Comparison of ENCODE assay signal across 14 cellular contexts in the genomic region with DNA sequence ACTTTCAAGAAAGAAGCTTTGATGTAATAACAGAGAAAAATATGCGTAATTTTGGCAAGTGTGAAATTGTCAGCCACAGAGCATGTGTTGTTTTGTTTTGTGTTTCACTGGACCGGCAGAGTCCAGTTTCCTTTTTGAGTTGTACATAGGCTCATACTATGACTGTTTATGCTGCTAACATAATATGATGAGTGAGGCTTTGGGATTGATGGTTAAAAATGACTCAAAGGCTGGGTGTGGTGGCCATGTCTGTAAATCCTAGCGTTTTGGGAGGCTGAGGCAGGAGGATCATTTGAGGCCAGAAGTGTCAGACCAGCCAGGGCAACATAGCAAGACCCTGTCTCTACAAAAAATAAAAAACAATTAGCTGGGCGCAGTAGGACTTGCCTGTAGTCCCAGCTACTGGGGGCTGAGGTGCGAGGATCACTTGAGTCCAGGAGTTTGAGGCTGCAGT.
DNase-seq lines count a peak whose midpoint lies in the region; ATAC-seq, FAIRE-seq and TF ChIP-seq lines count a peak whose summit lies in the region.
"Had no signal": no experiment of that assay in that cellular context is flagged by ENCODE, and none has a peak within 500 bp of the region (broad histone marks: within the 10 kb centered on the region; RNA-seq: fewer than 3 reads in every experiment).

No MANE protein-coding gene starts in this region.

- peaks cover 19% of the 10 kb centered on the region for H3K36me3 Mint-ChIP-seq in activated CD4-positive, alpha-beta T cell treated with anti-CD3 and anti-CD28 coated beads, Interleukin-2, amount 10 ng/mL, durations not matched to agents 24 days and 14 days (ENCODE audit: low read depth)
- peaks cover 1% of the 10 kb centered on the region for H3K36me3 Mint-ChIP-seq in progenitor cell of endocrine pancreas (ENCODE audit: insufficient read depth)

- no peak for TF ChIP-seq CTCF in epithelial cell of esophagus (IDR thresholded peaks at IDR 0.05; ENCODE audit: insufficient read depth, low read depth, low read length, missing control alignments)
- no peak for TF ChIP-seq CTCF in progenitor cell of endocrine pancreas (IDR thresholded peaks at IDR 0.05; ENCODE audit: unreplicated experiment)
- TF ChIP-seq CTCF in esophagus muscularis mucosa (IDR thresholded peaks at IDR 0.05): no peak
- TF ChIP-seq CTCF in thyroid gland (IDR thresholded peaks at IDR 0.05): no peak

- ATAC-seq in HG02840 (IDR thresholded peaks at IDR 0.05; ENCODE audit: low FRiP score, unreplicated experiment): no peak
- ATAC-seq: SK-N-SH treated with all-trans-retinoic acid at 6 μM for 48 hours had no signal

- H3K27me3 Mint-ChIP-seq in activated CD4-positive, alpha-beta T cell treated with anti-CD3 and anti-CD28 coated beads, Interleukin-2, amount 10 ng/mL, durations not matched to agents 24 days and 14 days: no peaks in the 10 kb centered on the region
- no peaks in the 10 kb centered on the region for H3K27me3 Mint-ChIP-seq in progenitor cell of endocrine pancreas

- H3K27ac ChIP-seq in esophagus muscularis mucosa (replicated peaks in 1 of 4) (no peak overlapping the region), thyroid gland (no peak overlapping the region)
- H3K27ac ChIP-seq: hepatocyte, left ventricle myocardium inferior, suprapubic skin, WERI-Rb-1 had no signal

- H3K27ac Mint-ChIP-seq in activated CD4-positive, alpha-beta T cell treated with anti-CD3 and anti-CD28 coated beads, Interleukin-2, amount 10 ng/mL, durations not matched to agents 24 days and 14 days: no peak overlapping the region
- peak overlapping the region; percentile 43 for H3K27ac Mint-ChIP-seq in progenitor cell of endocrine pancreas

- no peaks in the 10 kb centered on the region for H3K9me3 ChIP-seq in esophagus muscularis mucosa
- no peaks in the 10 kb centered on the region for H3K9me3 ChIP-seq in thyroid gland
- H3K9me3 ChIP-seq: left ventricle myocardium inferior, suprapubic skin had no signal

- peaks cover 39% of the 10 kb centered on the region for H3K4me1 Mint-ChIP-seq in activated CD4-positive, alpha-beta T cell treated with anti-CD3 and anti-CD28 coated beads, Interleukin-2, amount 10 ng/mL, durations not matched to agents 24 days and 14 days
- peaks cover 19% of the 10 kb centered on the region for H3K4me1 Mint-ChIP-seq in progenitor cell of endocrine pancreas (ENCODE audit: low read depth)

- no peaks in the 10 kb centered on the region for H3K9me3 Mint-ChIP-seq in activated CD4-positive, alpha-beta T cell treated with anti-CD3 and anti-CD28 coated beads, Interleukin-2, amount 10 ng/mL, durations not matched to agents 24 days and 14 days
- H3K9me3 Mint-ChIP-seq in progenitor cell of endocrine pancreas (ENCODE audit: low read depth): no peaks in the 10 kb centered on the region

- no peak for TF ChIP-seq EP300 in esophagus muscularis mucosa (IDR thresholded peaks at IDR 0.05)

- DNase-seq in activated CD4-positive, alpha-beta T cell treated with anti-CD3 and anti-CD28 coated beads for 48 hours: peak; percentile 22
- DNase-seq in activated CD4-positive, alpha-beta T cell treated with anti-CD3 and anti-CD28 coated beads, Interleukin-2, amount 10 ng/mL, durations not matched to agents 24 days and 14 days: no peak
- DNase-seq in HTR-8/SVneo (ENCODE audit: insufficient read length, low spot score) (no peak), epithelial cell of esophagus (ENCODE audit: low read depth) (peak; percentile 45), progenitor cell of endocrine pancreas (ENCODE audit: low spot score, unreplicated experiment) (no peak), esophagus muscularis mucosa (ENCODE audit: extremely low spot score) (no peak), thyroid gland (no peak)
- DNase-seq: Calu3, left ventricle myocardium inferior, WERI-Rb-1 had no signal

- H3K4me3 ChIP-seq in epithelial cell of esophagus (ENCODE audit: low read length) (no peak overlapping the region), esophagus muscularis mucosa (no peak overlapping the region), thyroid gland (replicated peaks in 1 of 3) (no peak overlapping the region)
- H3K4me3 ChIP-seq: hepatocyte, left ventricle myocardium inferior, suprapubic skin had no signal

- intact Hi-C loops in activated CD4-positive, alpha-beta T cell treated with anti-CD3 and anti-CD28 coated beads, Interleukin-2, amount 10 ng/mL, durations not matched to agents 24 days and 14 days (cut with micrococcal nuclease): loop anchor here (5.0 kb wide), 1 partner anchor 38 kb away; no protein-coding TSS in a partner anchor
- intact Hi-C loops in esophagus muscularis mucosa (cut with DNase I) (no loop called here), thyroid gland (cut with DNase I) (no loop called here)

- no peaks in the 10 kb centered on the region for H3K36me3 ChIP-seq in esophagus muscularis mucosa
- H3K36me3 ChIP-seq in thyroid gland: no peaks in the 10 kb centered on the region
- H3K36me3 ChIP-seq: left ventricle myocardium inferior, suprapubic skin, WERI-Rb-1 had no signal

- no peak overlapping the region for H3K4me3 Mint-ChIP-seq in activated CD4-positive, alpha-beta T cell treated with anti-CD3 and anti-CD28 coated beads, Interleukin-2, amount 10 ng/mL, durations not matched to agents 24 days and 14 days
- H3K4me3 Mint-ChIP-seq in progenitor cell of endocrine pancreas (ENCODE audit: low read depth): no peak overlapping the region

- FAIRE-seq in HTR-8/SVneo (lab: Jason Lieb, UNC): peak; percentile 80

- WGBS in esophagus muscularis mucosa: 90% methylated on average over 5 of the region's 5 CpGs
- 93 to 94% methylated on average over 5 of the region's 5 CpGs for WGBS in thyroid gland, 2 donors

- TF ChIP-seq POLR2A in esophagus muscularis mucosa (IDR thresholded peaks at IDR 0.05; ENCODE audit: low read depth) (no peak), thyroid gland (IDR thresholded peaks at IDR 0.05) (no peak)

- H3K4me1 ChIP-seq in esophagus muscularis mucosa (peaks cover 0 to 7% (median 3%) of the 10 kb centered on the region in 4 donors), thyroid gland (peaks cover 0 to 2% of the 10 kb centered on the region in 2 donors)

- H3K27me3 ChIP-seq in esophagus muscularis mucosa: no peaks in the 10 kb centered on the region
- H3K27me3 ChIP-seq in thyroid gland: no peaks in the 10 kb centered on the region
- H3K27me3 ChIP-seq: hepatocyte, suprapubic skin had no signal

Comparison
In these comparisons a context has a peak if more than half of its experiments do, and no peak if none do; other contexts are left out.
1. DNase-seq: peak in activated CD4-positive, alpha-beta T cell treated with anti-CD3 and anti-CD28 coated beads for 48 hours (single experiment) and epithelial cell of esophagus (single experiment); none in activated CD4-positive, alpha-beta T cell treated with anti-CD3 and anti-CD28 coated beads, Interleukin-2, amount 10 ng/mL, durations not matched to agents 24 days and 14 days (single experiment), HTR-8/SVneo (single experiment), progenitor cell of endocrine pancreas (single experiment), esophagus muscularis mucosa (single experiment) and thyroid gland (0 of 2).